In the genomic region with DNA sequence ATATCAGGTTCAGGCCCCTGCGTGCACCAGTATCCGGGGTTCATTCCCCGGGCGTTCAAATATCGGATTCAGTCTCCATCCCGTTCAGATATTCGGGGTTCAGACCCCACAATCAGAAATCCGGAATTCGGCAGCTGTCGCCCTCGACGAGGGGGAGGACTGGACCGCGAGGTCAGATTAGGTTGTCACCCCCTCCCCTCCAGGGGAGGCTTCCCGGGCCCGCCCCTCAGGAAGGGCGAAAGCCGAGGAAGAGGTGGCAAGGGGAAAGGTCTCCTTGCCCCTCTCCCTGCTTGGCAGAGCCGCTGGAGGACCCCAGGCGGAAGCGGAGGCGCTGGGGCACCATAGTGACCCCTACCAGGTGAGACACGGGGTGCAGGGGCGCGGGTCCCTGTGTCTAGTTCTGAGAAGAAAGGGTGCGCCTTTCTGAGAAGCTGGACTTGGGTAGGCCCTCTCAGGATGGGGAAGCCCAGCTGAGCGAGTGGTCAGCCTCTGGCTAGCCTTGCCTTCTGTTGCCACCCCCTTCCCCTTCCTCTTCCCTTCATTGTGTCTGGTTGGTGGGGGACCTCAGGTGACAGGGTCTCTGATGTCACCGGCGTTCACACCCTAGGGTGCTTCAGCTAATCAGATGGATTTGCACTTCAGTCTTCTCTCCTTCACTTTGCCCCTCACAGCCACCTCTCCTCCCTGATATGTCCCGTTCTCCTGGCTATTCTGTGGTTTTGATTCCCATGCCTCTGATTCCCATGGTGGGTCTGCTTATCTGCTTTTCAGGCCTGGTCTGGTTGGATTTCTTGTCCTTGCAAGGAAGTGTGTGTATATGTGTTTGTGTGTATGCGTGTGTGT, we compare ENCODE assay signal across 1 cellular context.
TF ChIP-seq lines count a peak whose summit lies in the region.

No MANE protein-coding gene starts in this region.

TF ChIP-seq in HCT116, 20 proteins besides CTCF, POLR2A, EP300 and RAD21:
- TF ChIP-seq, protein P1, sequence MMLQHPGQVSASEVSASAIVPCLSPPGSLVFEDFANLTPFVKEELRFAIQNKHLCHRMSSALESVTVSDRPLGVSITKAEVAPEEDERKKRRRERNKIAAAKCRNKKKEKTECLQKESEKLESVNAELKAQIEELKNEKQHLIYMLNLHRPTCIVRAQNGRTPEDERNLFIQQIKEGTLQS (IDR thresholded peaks at IDR 0.05) = no peak
- TF ChIP-seq JUND (IDR thresholded peaks at IDR 0.05) = no peak
- no peak for TF ChIP-seq SP1 (IDR thresholded peaks at IDR 0.05; ENCODE audit: low read depth)
- no peak for TF ChIP-seq EGR1 (IDR thresholded peaks at IDR 0.05; ENCODE audit: low read depth)
- TF ChIP-seq, protein P2, sequence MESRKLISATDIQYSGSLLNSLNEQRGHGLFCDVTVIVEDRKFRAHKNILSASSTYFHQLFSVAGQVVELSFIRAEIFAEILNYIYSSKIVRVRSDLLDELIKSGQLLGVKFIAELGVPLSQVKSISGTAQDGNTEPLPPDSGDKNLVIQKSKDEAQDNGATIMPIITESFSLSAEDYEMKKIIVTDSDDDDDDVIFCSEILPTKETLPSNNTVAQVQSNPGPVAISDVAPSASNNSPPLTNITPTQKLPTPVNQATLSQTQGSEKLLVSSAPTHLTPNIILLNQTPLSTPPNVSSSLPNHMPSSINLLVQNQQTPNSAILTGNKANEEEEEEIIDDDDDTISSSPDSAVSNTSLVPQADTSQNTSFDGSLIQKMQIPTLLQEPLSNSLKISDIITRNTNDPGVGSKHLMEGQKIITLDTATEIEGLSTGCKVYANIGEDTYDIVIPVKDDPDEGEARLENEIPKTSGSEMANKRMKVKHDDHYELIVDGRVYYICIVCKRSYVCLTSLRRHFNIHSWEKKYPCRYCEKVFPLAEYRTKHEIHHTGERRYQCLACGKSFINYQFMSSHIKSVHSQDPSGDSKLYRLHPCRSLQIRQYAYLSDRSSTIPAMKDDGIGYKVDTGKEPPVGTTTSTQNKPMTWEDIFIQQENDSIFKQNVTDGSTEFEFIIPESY (IDR thresholded peaks at IDR 0.05; ENCODE audit: extremely low read depth, insufficient replicate concordance, low read length) = no peak
- no peak for TF ChIP-seq EZH2phosphoT487 (IDR thresholded peaks at IDR 0.05; ENCODE audit: borderline replicate concordance)
- TF ChIP-seq CBX3 (IDR thresholded peaks at IDR 0.05; ENCODE audit: low read depth) = no peak
- TF ChIP-seq TCF7L2 (IDR thresholded peaks at IDR 0.05; ENCODE audit: borderline replicate concordance, extremely low read depth, insufficient read depth, insufficient read length) = no peak
- no peak for TF ChIP-seq SIN3A (IDR thresholded peaks at IDR 0.05; ENCODE audit: low read depth)
- no peak for TF ChIP-seq ZFX (IDR thresholded peaks at IDR 0.05)
- TF ChIP-seq FOSL1 (IDR thresholded peaks at IDR 0.05; ENCODE audit: low read depth) = no peak
- TF ChIP-seq SRF (IDR thresholded peaks at IDR 0.05; ENCODE audit: low read depth) = no peak
- TF ChIP-seq, protein P3, sequence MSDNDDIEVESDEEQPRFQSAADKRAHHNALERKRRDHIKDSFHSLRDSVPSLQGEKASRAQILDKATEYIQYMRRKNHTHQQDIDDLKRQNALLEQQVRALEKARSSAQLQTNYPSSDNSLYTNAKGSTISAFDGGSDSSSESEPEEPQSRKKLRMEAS (IDR thresholded peaks at IDR 0.05) = no peak
- no peak for TF ChIP-seq ZNF274 (IDR thresholded peaks at IDR 0.05; ENCODE audit: low read depth, low read length)
- TF ChIP-seq CEBPB (IDR thresholded peaks at IDR 0.05; ENCODE audit: low read depth) = no peak
- TF ChIP-seq ELF1 (IDR thresholded peaks at IDR 0.05; ENCODE audit: borderline replicate concordance, low read depth) = no peak
- TF ChIP-seq, protein P4, sequence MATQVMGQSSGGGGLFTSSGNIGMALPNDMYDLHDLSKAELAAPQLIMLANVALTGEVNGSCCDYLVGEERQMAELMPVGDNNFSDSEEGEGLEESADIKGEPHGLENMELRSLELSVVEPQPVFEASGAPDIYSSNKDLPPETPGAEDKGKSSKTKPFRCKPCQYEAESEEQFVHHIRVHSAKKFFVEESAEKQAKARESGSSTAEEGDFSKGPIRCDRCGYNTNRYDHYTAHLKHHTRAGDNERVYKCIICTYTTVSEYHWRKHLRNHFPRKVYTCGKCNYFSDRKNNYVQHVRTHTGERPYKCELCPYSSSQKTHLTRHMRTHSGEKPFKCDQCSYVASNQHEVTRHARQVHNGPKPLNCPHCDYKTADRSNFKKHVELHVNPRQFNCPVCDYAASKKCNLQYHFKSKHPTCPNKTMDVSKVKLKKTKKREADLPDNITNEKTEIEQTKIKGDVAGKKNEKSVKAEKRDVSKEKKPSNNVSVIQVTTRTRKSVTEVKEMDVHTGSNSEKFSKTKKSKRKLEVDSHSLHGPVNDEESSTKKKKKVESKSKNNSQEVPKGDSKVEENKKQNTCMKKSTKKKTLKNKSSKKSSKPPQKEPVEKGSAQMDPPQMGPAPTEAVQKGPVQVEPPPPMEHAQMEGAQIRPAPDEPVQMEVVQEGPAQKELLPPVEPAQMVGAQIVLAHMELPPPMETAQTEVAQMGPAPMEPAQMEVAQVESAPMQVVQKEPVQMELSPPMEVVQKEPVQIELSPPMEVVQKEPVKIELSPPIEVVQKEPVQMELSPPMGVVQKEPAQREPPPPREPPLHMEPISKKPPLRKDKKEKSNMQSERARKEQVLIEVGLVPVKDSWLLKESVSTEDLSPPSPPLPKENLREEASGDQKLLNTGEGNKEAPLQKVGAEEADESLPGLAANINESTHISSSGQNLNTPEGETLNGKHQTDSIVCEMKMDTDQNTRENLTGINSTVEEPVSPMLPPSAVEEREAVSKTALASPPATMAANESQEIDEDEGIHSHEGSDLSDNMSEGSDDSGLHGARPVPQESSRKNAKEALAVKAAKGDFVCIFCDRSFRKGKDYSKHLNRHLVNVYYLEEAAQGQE (IDR thresholded peaks at IDR 0.05; ENCODE audit: low read depth) = no peak
- TF ChIP-seq EZH2 (IDR thresholded peaks at IDR 0.05) = no peak
- TF ChIP-seq POLR2AphosphoS5 (IDR thresholded peaks at IDR 0.05; ENCODE audit: low read depth, low read length) = no peak
